In the genomic region with DNA sequence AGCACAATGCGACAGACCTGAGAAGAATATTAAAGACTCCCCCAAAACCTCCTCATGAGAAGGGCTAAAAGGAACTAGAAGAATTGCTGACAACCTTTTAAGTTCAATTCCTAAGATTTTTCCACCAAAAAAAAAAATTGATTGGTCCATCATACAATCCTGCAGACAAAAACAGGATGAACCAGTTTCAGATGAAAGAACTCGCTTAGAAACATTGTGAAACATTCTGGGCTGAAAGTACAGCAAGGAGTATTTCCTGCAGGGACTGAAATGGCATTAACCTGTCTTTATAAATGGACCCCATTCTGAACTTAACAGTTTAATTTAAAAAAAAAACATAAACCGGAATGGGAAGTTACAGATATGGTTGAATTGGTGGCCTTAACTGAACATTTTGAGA, we compare ENCODE assay signal across 17 cellular contexts.
DNase-seq lines count a peak whose midpoint lies in the region; ATAC-seq and TF ChIP-seq lines count a peak whose summit lies in the region.
"Had no signal": no experiment of that assay in that cellular context is flagged by ENCODE, and none has a peak within 500 bp of the region (broad histone marks: within the 10 kb centered on the region; RNA-seq: fewer than 3 reads in every experiment).

No MANE protein-coding gene starts in this region.

- no peak for TF ChIP-seq EP300 in stomach (IDR thresholded peaks at IDR 0.05)

- H3K9me3 Mint-ChIP-seq in type B pancreatic cell, result peaks cover 8% of the 10 kb centered on the region

- in situ Hi-C loops in mammary epithelial cell (cut with MboI; ENCODE audit: low sequenced_read_pairs in 2 of 2), result no loop called here

- no peaks in the 10 kb centered on the region for H3K27me3 Mint-ChIP-seq in type B pancreatic cell

- TF ChIP-seq POLR2A in breast epithelium (IDR thresholded peaks at IDR 0.05) (no peak), stomach (IDR thresholded peaks at IDR 0.05) (no peak)

- H3K9me3 ChIP-seq in mammary epithelial cell (replicated peaks; ENCODE audit: insufficient read depth, low read length), result no peaks in the 10 kb centered on the region
- no peaks in the 10 kb centered on the region for H3K9me3 ChIP-seq in breast epithelium
- no peaks in the 10 kb centered on the region for H3K9me3 ChIP-seq in RWPE2 (ENCODE audit: severe bottlenecking)
- H3K9me3 ChIP-seq in stomach, result no peaks in the 10 kb centered on the region
- H3K9me3 ChIP-seq: BLaER1, Peyer's patch had no signal

- dilution Hi-C loops in mammary epithelial cell (cut with HindIII; ENCODE audit: low sequenced_read_pairs), result no loop called here

- no peaks in the 10 kb centered on the region for H3K4me1 ChIP-seq in mammary epithelial cell (ENCODE audit: insufficient read depth, low read length)
- no peaks in the 10 kb centered on the region for H3K4me1 ChIP-seq in breast epithelium
- H3K4me1 ChIP-seq in RWPE2 (ENCODE audit: insufficient read depth, poor library complexity, severe bottlenecking), result no peaks in the 10 kb centered on the region
- H3K4me1 ChIP-seq in stomach, result no peaks in the 10 kb centered on the region
- H3K4me1 ChIP-seq: BLaER1, Peyer's patch had no signal

- H3K4me3 ChIP-seq in mammary epithelial cell (replicated peaks in 1 of 3; ENCODE audit: insufficient read depth in 1 of 3, low read depth in 2 of 3, low read length in 3 of 3), result no peak overlapping the region
- no peak overlapping the region for H3K4me3 ChIP-seq in breast epithelium
- no peak overlapping the region for H3K4me3 ChIP-seq in RWPE2 (ENCODE audit: severe bottlenecking)
- no peak overlapping the region for H3K4me3 ChIP-seq in stomach
- H3K4me3 ChIP-seq: BLaER1, Peyer's patch had no signal

- H4K20me1 ChIP-seq in mammary epithelial cell (ENCODE audit: insufficient read depth, low read length), result no peaks in the 10 kb centered on the region
- H4K20me1 ChIP-seq: BLaER1 had no signal

- CTCF ChIA-PET in mammary epithelial cell (lab: Charles Lee; ENCODE audit: low non-redundant PET), result no interaction called here

- intact Hi-C loops in mammary epithelial cell (cut with micrococcal nuclease), result no loop called here
- intact Hi-C loops in breast epithelium (cut with DNase I; ENCODE audit: low total_unique reads), result no loop called here
- intact Hi-C loops in stomach (cut with DNase I; ENCODE audit: low total_unique reads), result no loop called here

- ATAC-seq in RWPE2 (ENCODE audit: low read depth), result peak; percentile 65; the same call in 2 of the 3 replicates

- no peak for TF ChIP-seq CTCF in mammary epithelial cell (conservative IDR thresholded peaks at IDR 0.05 in 1 of 2, IDR thresholded peaks at IDR 0.05 in 1 of 2; ENCODE audit: extremely low read depth in 1 of 2, insufficient read depth in 1 of 2, low read depth in 1 of 2, low read length in 2 of 2)
- TF ChIP-seq CTCF in breast epithelium (IDR thresholded peaks at IDR 0.05), result no peak
- TF ChIP-seq CTCF in RWPE2 (IDR thresholded peaks at IDR 0.05; ENCODE audit: poor library complexity, severe bottlenecking), result no peak
- no peak for TF ChIP-seq CTCF in type B pancreatic cell (conservative IDR thresholded peaks at IDR 0.05)
- no peak for TF ChIP-seq CTCF in stomach (IDR thresholded peaks at IDR 0.05)

- peak; percentile 48 for DNase-seq in mammary epithelial cell
- no peak for DNase-seq in breast epithelium (ENCODE audit: low spot score in 2 of 2)
- no peak for DNase-seq in RWPE2 (ENCODE audit: low spot score)
- DNase-seq in left kidney (ENCODE audit: low read depth, low spot score), result peak; percentile 21
- DNase-seq in type B pancreatic cell (ENCODE audit: extremely low spot score, unreplicated experiment), result no peak
- DNase-seq in NCI-H146 (lab: John Stamatoyannopoulos, UW), result no peak
- DNase-seq in stomach, result no peak
- DNase-seq in NCI-H146 treated with DMSO at 0.1 percent for 48 hours (lab: John Stamatoyannopoulos, UW; ENCODE audit: unreplicated experiment), result no peak
- DNase-seq: CD8-positive, alpha-beta memory T cell; GF-D8; IMR-90; Kasumi-1; NCI-H2029 treated with DMSO at 0.1 percent for 48 hours; NCI-H524 treated with DMSO at 0.1 percent for 48 hours; Peyer's patch; SHP77 had no signal

- no peak overlapping the region for H3K4me2 ChIP-seq in mammary epithelial cell (ENCODE audit: insufficient read depth, low read depth, low read length)
- H3K4me2 ChIP-seq: BLaER1 had no signal

- peak overlapping the region; percentile 82 for H3K27ac Mint-ChIP-seq in type B pancreatic cell
- H3K27ac Mint-ChIP-seq: CD8-positive, alpha-beta memory T cell had no signal

- H3K79me2 ChIP-seq in mammary epithelial cell (ENCODE audit: insufficient read depth, low read length), result no peaks in the 10 kb centered on the region

- H3K36me3 ChIP-seq in mammary epithelial cell (ENCODE audit: insufficient read depth, low read length) (no peaks in the 10 kb centered on the region), breast epithelium (no peaks in the 10 kb centered on the region), RWPE2 (ENCODE audit: low read depth) (no peaks in the 10 kb centered on the region), stomach (no peaks in the 10 kb centered on the region)
- H3K36me3 ChIP-seq: BLaER1, Peyer's patch had no signal

- no peaks in the 10 kb centered on the region for H3K27me3 ChIP-seq in mammary epithelial cell (ENCODE audit: insufficient read depth, low read length)
- H3K27me3 ChIP-seq in breast epithelium, result no peaks in the 10 kb centered on the region
- no peaks in the 10 kb centered on the region for H3K27me3 ChIP-seq in RWPE2 (ENCODE audit: insufficient read depth, poor library complexity, severe bottlenecking)
- no peaks in the 10 kb centered on the region for H3K27me3 ChIP-seq in stomach
- H3K27me3 ChIP-seq: BLaER1, Peyer's patch had no signal

- 20% methylated on average over 3 of the region's 3 CpGs for WGBS in mammary epithelial cell (ENCODE audit: low coverage, missing lambda C conversion rate)
- WGBS in stomach, 5 donors, result 64 to 76% (median 68%) methylated on average over 3 of the region's 3 CpGs

- no TSS peak for BruUV-seq in mammary epithelial cell (replicated peaks; lab: Mats Ljungman, UMichigan)

- H3K27ac ChIP-seq in mammary epithelial cell (ENCODE audit: insufficient read depth, low read depth, low read length) (no peak overlapping the region), breast epithelium (peak overlapping the region in 1 of 2 donors; percentile 64), RWPE2 (ENCODE audit: poor library complexity, severe bottlenecking) (no peak overlapping the region), stomach (no peak overlapping the region)
- H3K27ac ChIP-seq: BLaER1, Peyer's patch had no signal

- H3K36me3 Mint-ChIP-seq in type B pancreatic cell, result peaks cover 4% of the 10 kb centered on the region
- H3K36me3 Mint-ChIP-seq: CD8-positive, alpha-beta memory T cell had no signal

- peak overlapping the region; percentile 58 for H3K4me3 Mint-ChIP-seq in type B pancreatic cell
- H3K4me3 Mint-ChIP-seq: CD8-positive, alpha-beta memory T cell had no signal

- H2AFZ ChIP-seq in mammary epithelial cell (ENCODE audit: low read depth, low read length), result no peak overlapping the region

- no peak overlapping the region for H3K9ac ChIP-seq in mammary epithelial cell (ENCODE audit: insufficient read depth, low read length)
- H3K9ac ChIP-seq: BLaER1 had no signal

- H3K4me1 Mint-ChIP-seq in type B pancreatic cell (ENCODE audit: unreplicated experiment), result peaks cover 12% of the 10 kb centered on the region
- H3K4me1 Mint-ChIP-seq: CD8-positive, alpha-beta memory T cell had no signal

Comparison
In these comparisons a context has a peak if more than half of its experiments do, and no peak if none do; other contexts are left out.
1. DNase-seq: peak in mammary epithelial cell (single experiment) and left kidney (single experiment); none in breast epithelium (0 of 2), RWPE2 (single experiment), type B pancreatic cell (single experiment), NCI-H146 (single experiment), stomach (single experiment) and NCI-H146 treated with DMSO at 0.1 percent for 48 hours (single experiment).